ENCODE assay signal across 1 cellular context in the genomic region with DNA sequence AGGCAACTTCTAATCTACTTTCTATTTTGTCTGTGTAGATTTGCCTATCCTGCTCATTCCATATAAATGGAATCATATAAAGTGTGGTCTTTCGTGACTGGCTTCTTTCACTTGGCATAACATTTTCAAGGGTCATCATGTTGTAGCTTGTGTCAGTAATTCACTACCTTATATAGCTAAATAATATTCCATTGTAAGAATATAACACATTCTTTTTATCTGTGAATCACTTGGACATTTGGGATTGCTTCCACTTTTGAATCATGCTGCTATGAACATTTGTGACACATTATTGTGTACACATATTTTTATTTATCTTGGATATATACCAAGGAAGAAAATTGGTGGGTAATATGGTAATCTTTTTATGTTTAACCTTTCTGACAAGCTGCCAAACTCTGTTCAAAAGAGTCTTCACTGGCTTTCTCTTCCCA.
TF ChIP-seq lines count a peak whose summit lies in the region.

No MANE protein-coding gene starts in this region.

TF ChIP-seq in SK-N-SH treated with all-trans-retinoic acid at 6 μM for 48 hours, 23 proteins besides CTCF, POLR2A, EP300 and RAD21 (continued from another document):
- TF ChIP-seq PPARA (CRISPR knock-in tag; IDR thresholded peaks at IDR 0.05; ENCODE audit: borderline replicate concordance): no peak
- TF ChIP-seq TOX (CRISPR knock-in tag; IDR thresholded peaks at IDR 0.05; ENCODE audit: borderline replicate concordance): no peak
- TF ChIP-seq BACH2 (CRISPR knock-in tag; IDR thresholded peaks at IDR 0.05; ENCODE audit: borderline replicate concordance): no peak
- no peak for TF ChIP-seq OSR1 (CRISPR knock-in tag; IDR thresholded peaks at IDR 0.05)
- TF ChIP-seq ISL1 (CRISPR knock-in tag; IDR thresholded peaks at IDR 0.05): no peak
- TF ChIP-seq, protein P1, sequence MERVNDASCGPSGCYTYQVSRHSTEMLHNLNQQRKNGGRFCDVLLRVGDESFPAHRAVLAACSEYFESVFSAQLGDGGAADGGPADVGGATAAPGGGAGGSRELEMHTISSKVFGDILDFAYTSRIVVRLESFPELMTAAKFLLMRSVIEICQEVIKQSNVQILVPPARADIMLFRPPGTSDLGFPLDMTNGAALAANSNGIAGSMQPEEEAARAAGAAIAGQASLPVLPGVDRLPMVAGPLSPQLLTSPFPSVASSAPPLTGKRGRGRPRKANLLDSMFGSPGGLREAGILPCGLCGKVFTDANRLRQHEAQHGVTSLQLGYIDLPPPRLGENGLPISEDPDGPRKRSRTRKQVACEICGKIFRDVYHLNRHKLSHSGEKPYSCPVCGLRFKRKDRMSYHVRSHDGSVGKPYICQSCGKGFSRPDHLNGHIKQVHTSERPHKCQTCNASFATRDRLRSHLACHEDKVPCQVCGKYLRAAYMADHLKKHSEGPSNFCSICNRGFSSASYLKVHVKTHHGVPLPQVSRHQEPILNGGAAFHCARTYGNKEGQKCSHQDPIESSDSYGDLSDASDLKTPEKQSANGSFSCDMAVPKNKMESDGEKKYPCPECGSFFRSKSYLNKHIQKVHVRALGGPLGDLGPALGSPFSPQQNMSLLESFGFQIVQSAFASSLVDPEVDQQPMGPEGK (CRISPR knock-in tag; IDR thresholded peaks at IDR 0.05; ENCODE audit: borderline replicate concordance): no peak
- TF ChIP-seq, protein P2, sequence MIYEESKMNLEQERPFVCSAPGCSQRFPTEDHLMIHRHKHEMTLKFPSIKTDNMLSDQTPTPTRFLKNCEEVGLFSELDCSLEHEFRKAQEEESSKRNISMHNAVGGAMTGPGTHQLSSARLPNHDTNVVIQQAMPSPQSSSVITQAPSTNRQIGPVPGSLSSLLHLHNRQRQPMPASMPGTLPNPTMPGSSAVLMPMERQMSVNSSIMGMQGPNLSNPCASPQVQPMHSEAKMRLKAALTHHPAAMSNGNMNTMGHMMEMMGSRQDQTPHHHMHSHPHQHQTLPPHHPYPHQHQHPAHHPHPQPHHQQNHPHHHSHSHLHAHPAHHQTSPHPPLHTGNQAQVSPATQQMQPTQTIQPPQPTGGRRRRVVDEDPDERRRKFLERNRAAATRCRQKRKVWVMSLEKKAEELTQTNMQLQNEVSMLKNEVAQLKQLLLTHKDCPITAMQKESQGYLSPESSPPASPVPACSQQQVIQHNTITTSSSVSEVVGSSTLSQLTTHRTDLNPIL (CRISPR knock-in tag; IDR thresholded peaks at IDR 0.05; ENCODE audit: low read depth): no peak
- no peak for TF ChIP-seq ZNF8 (CRISPR knock-in tag; IDR thresholded peaks at IDR 0.05)
- TF ChIP-seq ZFP3 (CRISPR knock-in tag; IDR thresholded peaks at IDR 0.05): no peak
